ENCODE assay signal across 8 cellular contexts in genomic region chr6:10404799-10405524, GRCh38. TPM values are rescaled to one million over a fixed set of nuclear protein-coding genes. Genes with fewer than 3 reads are reported as not detected.
DNase-seq lines count a peak whose midpoint lies in the region; ATAC-seq and TF ChIP-seq lines count a peak whose summit lies in the region.

No MANE protein-coding gene starts in this region.

- H3K27ac Mint-ChIP-seq in T-helper 2 cell treated with Interferon-gamma antibody and Interleukin-4, amounts not matched to agents 5 μg/mL and 100 μg/mL, for 36 hours = peak overlapping the region; percentile 41
- H3K27ac Mint-ChIP-seq in stimulated activated naive B cell treated with anti-CD40 and anti-IgM and Interleukin-4, amounts not matched to agents 10 μg/mL and 1 μg/mL and 100 μg/mL, for 72 hours = peak overlapping the region; percentile 93

- peaks cover 16% of the 10 kb centered on the region for H3K4me1 Mint-ChIP-seq in T-helper 2 cell treated with Interferon-gamma antibody and Interleukin-4, amounts not matched to agents 5 μg/mL and 100 μg/mL, for 36 hours (ENCODE audit: low read depth)
- H3K4me1 Mint-ChIP-seq in stimulated activated naive B cell treated with anti-CD40 and anti-IgM and Interleukin-4, amounts not matched to agents 10 μg/mL and 1 μg/mL and 100 μg/mL, for 72 hours = peaks cover 6 to 24% of the 10 kb centered on the region in 2 donors

- H3K9me3 ChIP-seq in RWPE2 (ENCODE audit: severe bottlenecking) (no peaks in the 10 kb centered on the region), heart right ventricle (peaks cover 0 to 6% (median 0%) of the 10 kb centered on the region in 11 donors)

- intact Hi-C loops in heart right ventricle (cut with DNase I) = no loop called here

- H3K4me1 ChIP-seq in RWPE2 (ENCODE audit: insufficient read depth, poor library complexity, severe bottlenecking) (peaks cover 57% of the 10 kb centered on the region), heart right ventricle (peaks cover 0 to 16% (median 13%) of the 10 kb centered on the region in 9 donors)

- H3K27ac ChIP-seq in RWPE2 (ENCODE audit: poor library complexity, severe bottlenecking) (peak overlapping the region; percentile 91), heart right ventricle (peak overlapping the region in 3 of 10 donors; percentile 18 to 44 (median 20))

- H3K9me3 Mint-ChIP-seq in T-helper 2 cell treated with Interferon-gamma antibody and Interleukin-4, amounts not matched to agents 5 μg/mL and 100 μg/mL, for 36 hours = peaks cover 26% of the 10 kb centered on the region
- peaks cover 13 to 18% of the 10 kb centered on the region in 2 donors for H3K9me3 Mint-ChIP-seq in stimulated activated naive B cell treated with anti-CD40 and anti-IgM and Interleukin-4, amounts not matched to agents 10 μg/mL and 1 μg/mL and 100 μg/mL, for 72 hours

- H3K4me3 Mint-ChIP-seq in T-helper 2 cell treated with Interferon-gamma antibody and Interleukin-4, amounts not matched to agents 5 μg/mL and 100 μg/mL, for 36 hours = peak overlapping the region; percentile 24
- peak overlapping the region; percentile 90 for H3K4me3 Mint-ChIP-seq in stimulated activated naive B cell treated with anti-CD40 and anti-IgM and Interleukin-4, amounts not matched to agents 10 μg/mL and 1 μg/mL and 100 μg/mL, for 72 hours

- TF ChIP-seq CTCF in RWPE2 (IDR thresholded peaks at IDR 0.05; ENCODE audit: poor library complexity, severe bottlenecking) (no peak), heart right ventricle (IDR thresholded peaks at IDR 0.05) (no peak)

- peaks cover 95% of the 10 kb centered on the region for H3K36me3 ChIP-seq in RWPE2 (ENCODE audit: low read depth)
- H3K36me3 ChIP-seq in heart right ventricle = no peaks in the 10 kb centered on the region

- 31 to 32% methylated on average over 31 of the region's 31 CpGs for WGBS in heart right ventricle, 2 donors

- no peaks in the 10 kb centered on the region for H3K27me3 ChIP-seq in RWPE2 (ENCODE audit: insufficient read depth, poor library complexity, severe bottlenecking)
- peaks cover 5 to 100% (median 98%) of the 10 kb centered on the region in 7 donors for H3K27me3 ChIP-seq in heart right ventricle

- peaks cover 83% of the 10 kb centered on the region for H3K27me3 Mint-ChIP-seq in T-helper 2 cell treated with Interferon-gamma antibody and Interleukin-4, amounts not matched to agents 5 μg/mL and 100 μg/mL, for 36 hours (ENCODE audit: low read depth)
- H3K27me3 Mint-ChIP-seq in stimulated activated naive B cell treated with anti-CD40 and anti-IgM and Interleukin-4, amounts not matched to agents 10 μg/mL and 1 μg/mL and 100 μg/mL, for 72 hours = peaks cover 58 to 82% of the 10 kb centered on the region in 2 donors

- ATAC-seq in RWPE2 (ENCODE audit: low read depth) (peak; percentile 1; the same call in 1 of the 3 replicates), heart right ventricle (peak in 1 of 8 donors; percentile 5), HG03565 (IDR thresholded peaks at IDR 0.05; ENCODE audit: unreplicated experiment) (no peak)
- ATAC-seq in stimulated activated naive B cell treated with anti-CD40 and anti-IgM and Interleukin-4, amounts not matched to agents 10 μg/mL and 1 μg/mL and 100 μg/mL, for 72 hours (replicated peaks) = no peak

- peaks cover 7% of the 10 kb centered on the region for H3K36me3 Mint-ChIP-seq in T-helper 2 cell treated with Interferon-gamma antibody and Interleukin-4, amounts not matched to agents 5 μg/mL and 100 μg/mL, for 36 hours (ENCODE audit: low read depth)
- peaks cover 7 to 15% of the 10 kb centered on the region in 2 donors for H3K36me3 Mint-ChIP-seq in stimulated activated naive B cell treated with anti-CD40 and anti-IgM and Interleukin-4, amounts not matched to agents 10 μg/mL and 1 μg/mL and 100 μg/mL, for 72 hours

- H3K4me3 ChIP-seq in RWPE2 (ENCODE audit: severe bottlenecking) = peak overlapping the region; percentile 30
- H3K4me3 ChIP-seq in heart right ventricle = peak overlapping the region; percentile 19 to 62 (median 56)

- no peak for DNase-seq in T-helper 2 cell treated with Interferon-gamma antibody and Interleukin-4, amounts not matched to agents 5 μg/mL and 100 μg/mL, for 36 hours (ENCODE audit: low spot score)
- DNase-seq in T-helper 2 cell (no peak), RWPE2 (ENCODE audit: low spot score) (no peak), heart right ventricle (no peak), COLO829 (ENCODE audit: low spot score) (no peak)
- no peak for DNase-seq in stimulated activated naive B cell treated with anti-CD40 and anti-IgM and Interleukin-4, amounts not matched to agents 10 μg/mL and 1 μg/mL and 100 μg/mL, for 72 hours
- no peak for DNase-seq in activated CD4-positive, CD25-positive, alpha-beta regulatory T cell (lab: John Stamatoyannopoulos, UW)

RNA-seq across cellular contexts. Expression of gene TFAP2A, which starts 9.9 kb away (rescaled TPM):
- under 1 TPM in 8 of 10 donors, not detected in 2; 0.12 to 0.59 (median 0.20) TPM for total RNA-seq in heart right ventricle
- under 1 TPM; 0.13 to 0.95 TPM for polyA plus RNA-seq in heart right ventricle
